8 cellular contexts compared by ENCODE assay signal in the genomic region with DNA sequence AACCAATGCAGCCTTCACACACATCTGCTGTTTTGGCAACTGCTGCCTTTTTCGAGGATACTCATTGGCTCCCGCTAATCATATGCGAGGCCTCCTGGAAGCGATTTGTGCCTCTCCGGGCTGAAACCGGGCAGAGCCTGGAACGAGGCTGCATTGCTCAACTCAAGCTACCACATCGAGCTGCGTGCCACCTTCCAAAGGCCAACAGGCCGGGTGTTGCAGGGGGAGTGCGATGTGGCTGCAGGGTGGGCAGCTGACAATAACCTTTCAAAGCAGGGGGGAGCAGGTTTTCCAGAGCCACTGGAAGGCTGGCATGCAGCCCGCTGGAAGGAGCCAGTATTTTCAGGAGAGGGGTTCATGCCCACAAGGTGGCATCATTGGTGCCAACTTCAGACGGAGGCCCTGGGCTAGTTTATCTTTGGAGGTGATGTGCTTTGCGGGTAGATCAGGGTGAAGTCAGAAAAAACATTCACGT.
A peak's percentile ranks its signal among the peaks of the same experiment; 100 is the strongest.
DNase-seq lines count a peak whose midpoint lies in the region; ATAC-seq and TF ChIP-seq lines count a peak whose summit lies in the region.

No MANE protein-coding gene starts in this region.

- no peak overlapping the region for H3K9ac ChIP-seq in endodermal cell (ENCODE audit: extremely low read depth, low read length, poor library complexity, severe bottlenecking)

- H3K27ac Mint-ChIP-seq in activated CD4-positive, alpha-beta T cell treated with anti-CD3 and anti-CD28 coated beads for 36 hours = no peak overlapping the region
- no peak overlapping the region for H3K27ac Mint-ChIP-seq in endodermal cell

- peak; percentile 47 for ATAC-seq in activated CD4-positive, alpha-beta T cell treated with anti-CD3 and anti-CD28 coated beads for 36 hours

- TF ChIP-seq POLR2A in NB4 (IDR thresholded peaks at IDR 0.05; ENCODE audit: extremely low read depth, insufficient read length) (no peak), erythroblast (IDR thresholded peaks at IDR 0.05; ENCODE audit: low read length) (no peak)

- DNase-seq in Daoy (ENCODE audit: low read depth) (peak; percentile 52), NB4 (ENCODE audit: low read depth) (peak; percentile 20), endodermal cell (peak; percentile 67), posterior cingulate gyrus (peak; percentile 36 to 94 (median 66)), KG1 (lab: John Stamatoyannopoulos, UW) (no peak), erythroblast (lab: John Stamatoyannopoulos, UW) (no peak), NCI-H187 treated with DMSO at 0.1 percent for 48 hours (lab: John Stamatoyannopoulos, UW) (no peak)
- DNase-seq in activated CD4-positive, alpha-beta T cell treated with anti-CD3 and anti-CD28 coated beads for 36 hours = peak; percentile 60

- CTCF ChIA-PET in activated CD4-positive, alpha-beta T cell treated with anti-CD3 and anti-CD28 coated beads for 36 hours (lab: Charles Lee) = interaction anchor here (1.5 to 2.1 kb wide), 6 partner anchors 19 to 76 kb away, joined by 4 to 15 read pairs (median 6); no protein-coding TSS in a partner anchor

- H3K4me1 ChIP-seq in endodermal cell (ENCODE audit: control insufficient read depth, insufficient read depth, low read length) = no peaks in the 10 kb centered on the region

- intact Hi-C loops in activated CD4-positive, alpha-beta T cell treated with anti-CD3 and anti-CD28 coated beads for 36 hours (cut with DNase I, micrococcal nuclease) = loop anchor here (1.0 to 5.0 kb wide), 4 partner anchors 47 to 300 kb away; no protein-coding TSS in a partner anchor
- intact Hi-C loops in posterior cingulate gyrus (cut with DNase I) = loop anchor here (2.0 kb wide), 1 partner anchor 73 kb away; no protein-coding TSS in a partner anchor

- H3K27me3 Mint-ChIP-seq in activated CD4-positive, alpha-beta T cell treated with anti-CD3 and anti-CD28 coated beads for 36 hours = peaks cover 7% of the 10 kb centered on the region
- H3K27me3 Mint-ChIP-seq in endodermal cell (ENCODE audit: insufficient read depth) = peaks cover 9% of the 10 kb centered on the region

- H3K4me3 ChIP-seq in NB4 (ENCODE audit: low read depth, low read length) = no peak overlapping the region
- no peak overlapping the region for H3K4me3 ChIP-seq in endodermal cell (ENCODE audit: low read length)

- peaks cover 15% of the 10 kb centered on the region for H3K27me3 ChIP-seq in endodermal cell (ENCODE audit: control insufficient read depth, insufficient read depth, low read length, poor library complexity, severe bottlenecking)

- peak; percentile 17 for TF ChIP-seq CTCF in NB4 (IDR thresholded peaks at IDR 0.05; ENCODE audit: low read depth, low read length)
- peak; percentile 38 for TF ChIP-seq CTCF in endodermal cell (conservative IDR thresholded peaks at IDR 0.05)

- no peaks in the 10 kb centered on the region for H3K36me3 ChIP-seq in endodermal cell (ENCODE audit: control insufficient read depth, insufficient read depth, low read length)

- POLR2A ChIA-PET in activated CD4-positive, alpha-beta T cell treated with anti-CD3 and anti-CD28 coated beads for 36 hours (lab: Charles Lee) = no interaction called here

- H3K9me3 Mint-ChIP-seq in activated CD4-positive, alpha-beta T cell treated with anti-CD3 and anti-CD28 coated beads for 36 hours (ENCODE audit: low read depth) = no peaks in the 10 kb centered on the region
- no peaks in the 10 kb centered on the region for H3K9me3 Mint-ChIP-seq in endodermal cell

- H3K27ac ChIP-seq in endodermal cell (ENCODE audit: low read depth, low read length) = no peak overlapping the region

- H3K4me3 Mint-ChIP-seq in activated CD4-positive, alpha-beta T cell treated with anti-CD3 and anti-CD28 coated beads for 36 hours = peak overlapping the region; percentile 19
- no peak overlapping the region for H3K4me3 Mint-ChIP-seq in endodermal cell

- H3K9me3 ChIP-seq in endodermal cell (ENCODE audit: control insufficient read depth, low read length) = no peaks in the 10 kb centered on the region

- no peaks in the 10 kb centered on the region for H3K36me3 Mint-ChIP-seq in activated CD4-positive, alpha-beta T cell treated with anti-CD3 and anti-CD28 coated beads for 36 hours (ENCODE audit: low read depth)
- H3K36me3 Mint-ChIP-seq in endodermal cell (ENCODE audit: low read depth) = no peaks in the 10 kb centered on the region

- 81 to 86% methylated on average over 12 to 15 of the region's 15 CpGs for WGBS in endodermal cell (ENCODE audit: insufficient coverage in 1 of 2, insufficient read length in 1 of 2), 2 experiments

- peaks cover 7% of the 10 kb centered on the region for H3K4me1 Mint-ChIP-seq in activated CD4-positive, alpha-beta T cell treated with anti-CD3 and anti-CD28 coated beads for 36 hours
- H3K4me1 Mint-ChIP-seq in endodermal cell = peaks cover 10% of the 10 kb centered on the region

Comparison
In these comparisons a context has a peak if more than half of its experiments do, and no peak if none do; other contexts are left out.
1. DNase-seq: peak in Daoy (single experiment), NB4 (single experiment), activated CD4-positive, alpha-beta T cell treated with anti-CD3 and anti-CD28 coated beads for 36 hours (single experiment), endodermal cell (single experiment) and posterior cingulate gyrus (10 of 10); none in KG1 (single experiment), erythroblast (0 of 2) and NCI-H187 treated with DMSO at 0.1 percent for 48 hours (single experiment).